Comparison of ENCODE assay signal across 1 cellular context in the genomic region with DNA sequence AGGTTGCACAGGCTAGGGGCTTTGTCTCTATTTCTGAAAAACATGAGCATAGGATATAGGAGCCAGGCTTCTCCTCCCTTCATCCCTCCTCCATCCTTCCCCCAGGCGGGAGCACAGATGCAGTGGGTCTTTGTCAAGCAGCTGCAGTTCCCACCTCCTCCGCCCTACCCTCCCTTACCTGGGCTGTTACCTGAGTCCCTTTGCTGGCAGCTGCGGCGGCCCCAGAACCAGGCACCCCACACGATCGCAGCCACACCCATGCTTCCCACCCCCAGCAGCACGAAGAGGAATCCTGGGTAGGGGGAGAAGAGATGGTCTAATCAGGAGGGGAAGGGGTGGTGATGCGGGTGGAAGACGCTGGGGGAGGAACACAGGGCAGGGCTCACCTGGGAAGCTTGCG.
TF ChIP-seq lines count a peak whose summit lies in the region.

No MANE protein-coding gene starts in this region.

TF ChIP-seq in GM23338, 12 proteins besides CTCF, POLR2A, EP300 and RAD21 (continued from another document):
- TF ChIP-seq ZNF462 (CRISPR knock-in tag; IDR thresholded peaks at IDR 0.05) (no peak), JUNB (IDR thresholded peaks at IDR 0.05; ENCODE audit: unreplicated experiment) (no peak), STAT1 (IDR thresholded peaks at IDR 0.05; ENCODE audit: unreplicated experiment) (no peak), EZH2 (IDR thresholded peaks at IDR 0.05; ENCODE audit: low read depth, unreplicated experiment) (no peak), REST (IDR thresholded peaks at IDR 0.05; ENCODE audit: unreplicated experiment) (no peak), ZNF331 (CRISPR knock-in tag; IDR thresholded peaks at IDR 0.05; ENCODE audit: low read depth) (no peak)
- TF ChIP-seq, protein P1, sequence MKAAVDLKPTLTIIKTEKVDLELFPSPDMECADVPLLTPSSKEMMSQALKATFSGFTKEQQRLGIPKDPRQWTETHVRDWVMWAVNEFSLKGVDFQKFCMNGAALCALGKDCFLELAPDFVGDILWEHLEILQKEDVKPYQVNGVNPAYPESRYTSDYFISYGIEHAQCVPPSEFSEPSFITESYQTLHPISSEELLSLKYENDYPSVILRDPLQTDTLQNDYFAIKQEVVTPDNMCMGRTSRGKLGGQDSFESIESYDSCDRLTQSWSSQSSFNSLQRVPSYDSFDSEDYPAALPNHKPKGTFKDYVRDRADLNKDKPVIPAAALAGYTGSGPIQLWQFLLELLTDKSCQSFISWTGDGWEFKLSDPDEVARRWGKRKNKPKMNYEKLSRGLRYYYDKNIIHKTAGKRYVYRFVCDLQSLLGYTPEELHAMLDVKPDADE (IDR thresholded peaks at IDR 0.05): no peak
TF ChIP-seq in GM23338: peak in this region for 0.
